7 cellular contexts compared by ENCODE assay signal in the genomic region with DNA sequence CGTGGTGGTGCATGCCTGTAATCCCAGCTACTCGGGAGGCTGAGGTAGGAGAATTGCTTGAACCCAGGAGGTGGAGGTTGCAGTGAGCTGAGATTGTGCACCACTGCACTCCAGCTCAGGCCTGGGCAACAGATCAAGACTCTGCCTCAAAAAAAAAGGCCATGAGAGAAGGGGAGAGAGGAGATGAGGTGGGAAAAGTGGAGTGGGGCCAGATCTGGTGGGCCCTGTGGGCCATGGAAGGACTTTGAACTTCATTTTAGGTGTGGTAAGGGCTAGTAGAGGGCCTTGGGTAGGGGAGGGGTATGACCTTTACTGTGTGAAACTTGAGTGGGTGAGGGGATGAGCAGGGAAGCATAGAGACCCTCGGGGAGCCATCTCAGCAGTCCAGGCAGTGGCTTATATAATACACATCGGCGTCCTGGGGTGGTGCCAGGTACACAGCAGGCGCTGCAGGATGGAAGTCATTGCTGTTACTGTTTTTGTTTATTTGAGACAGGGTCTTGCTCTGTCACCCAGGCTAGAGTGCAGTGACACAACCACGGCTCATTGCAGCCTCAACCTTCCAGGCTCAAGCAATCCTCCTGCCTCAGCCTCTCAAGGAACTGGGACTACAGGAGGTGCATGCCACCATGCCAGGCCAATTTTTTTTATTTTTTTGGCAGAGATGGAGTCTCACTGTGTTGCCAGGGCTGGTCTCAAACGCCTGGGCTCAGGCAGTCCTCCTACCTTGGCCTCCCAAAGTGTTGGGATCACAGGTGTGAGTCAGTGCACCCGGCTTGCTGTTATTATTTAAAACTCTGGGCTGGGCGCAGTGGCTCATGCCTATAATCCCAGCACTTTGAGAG. TPM values are rescaled to one million over a fixed set of nuclear protein-coding genes. Genes with fewer than 3 reads are reported as not detected.
DNase-seq lines count a peak whose midpoint lies in the region; ATAC-seq and TF ChIP-seq lines count a peak whose summit lies in the region.
"Not testable (repeated sequence)": the region's sequence is repeated elsewhere in the genome, so short reads cannot be mapped to it uniquely, and the experiment has no call there.

No MANE protein-coding gene starts in this region.

- H3K27ac ChIP-seq in HEK293 (ENCODE audit: extremely low read depth, low read depth, low read length); endodermal cell (ENCODE audit: low read depth, low read length): not testable (repeated sequence)

- CTCF ChIA-PET in HEK293 (lab: Yijun Ruan, JAX) = interaction anchor here (0.6 to 1.0 kb wide), 4 partner anchors 45 to 607 kb away, joined by 3 to 4 read pairs (median 4); no protein-coding TSS in a partner anchor
- CTCF ChIA-PET in activated CD4-positive, alpha-beta T cell treated with anti-CD3 and anti-CD28 coated beads for 36 hours (lab: Charles Lee) = not testable (repeated sequence)

- not testable (repeated sequence) for H3K27me3 Mint-ChIP-seq in activated CD4-positive, alpha-beta T cell treated with anti-CD3 and anti-CD28 coated beads for 36 hours; activated naive CD8-positive, alpha-beta T cell; endodermal cell (ENCODE audit: insufficient read depth); neural crest cell (ENCODE audit: low read depth); type B pancreatic cell

- TF ChIP-seq CTCF in HEK293 (tag by site-specific recombination; IDR thresholded peaks at IDR 0.05); endodermal cell (conservative IDR thresholded peaks at IDR 0.05); neural crest cell (conservative IDR thresholded peaks at IDR 0.05); type B pancreatic cell (conservative IDR thresholded peaks at IDR 0.05): not testable (repeated sequence)

- POLR2A ChIA-PET in HEK293 (lab: Yijun Ruan, JAX) = interaction anchor here (1.1 kb wide), 1 partner anchor 11 kb away, joined by 9 read pairs; no protein-coding TSS in a partner anchor
- POLR2A ChIA-PET in activated CD4-positive, alpha-beta T cell treated with anti-CD3 and anti-CD28 coated beads for 36 hours (lab: Charles Lee) = interaction anchor here (0.6 to 1.9 kb wide), 2 partner anchors 20 to 94 kb away, joined by 3 to 4 read pairs; no protein-coding TSS in a partner anchor

- ATAC-seq in activated CD4-positive, alpha-beta T cell treated with anti-CD3 and anti-CD28 coated beads for 36 hours = not testable (repeated sequence)

- H3K27me3 ChIP-seq in endodermal cell (ENCODE audit: control insufficient read depth, insufficient read depth, low read length, poor library complexity, severe bottlenecking) = not testable (repeated sequence)

- not testable (repeated sequence) for H3K4me3 Mint-ChIP-seq in activated CD4-positive, alpha-beta T cell treated with anti-CD3 and anti-CD28 coated beads for 36 hours; endodermal cell
- peak overlapping the region; percentile 21 for H3K4me3 Mint-ChIP-seq in activated naive CD8-positive, alpha-beta T cell
- H3K4me3 Mint-ChIP-seq in neural crest cell (peak overlapping the region; percentile 77), type B pancreatic cell (peak overlapping the region; percentile 50)

- H3K36me3 Mint-ChIP-seq in activated CD4-positive, alpha-beta T cell treated with anti-CD3 and anti-CD28 coated beads for 36 hours (ENCODE audit: low read depth); activated naive CD8-positive, alpha-beta T cell; endodermal cell (ENCODE audit: low read depth); neural crest cell (ENCODE audit: low read depth); type B pancreatic cell: not testable (repeated sequence)

- H3K9me3 ChIP-seq in HEK293 (ENCODE audit: control insufficient read depth, insufficient read depth, low read depth, low read length); endodermal cell (ENCODE audit: control insufficient read depth, low read length): not testable (repeated sequence)

- WGBS in endodermal cell (ENCODE audit: insufficient coverage in 1 of 2, insufficient read length in 1 of 2), 2 experiments = 85 to 87% methylated on average over 8 to 10 of the region's 10 CpGs

- not testable (repeated sequence) for H3K9me3 Mint-ChIP-seq in activated CD4-positive, alpha-beta T cell treated with anti-CD3 and anti-CD28 coated beads for 36 hours (ENCODE audit: low read depth); activated naive CD8-positive, alpha-beta T cell (ENCODE audit: low read depth); endodermal cell; neural crest cell; type B pancreatic cell

- not testable (repeated sequence) for DNase-seq in activated CD4-positive, alpha-beta T cell treated with anti-CD3 and anti-CD28 coated beads for 36 hours; endodermal cell; neural crest cell (ENCODE audit: low read depth, low spot score); type B pancreatic cell (ENCODE audit: extremely low spot score, unreplicated experiment)
- DNase-seq in mesenteric fat pad (ENCODE audit: low spot score) = peak; percentile 49

- H3K27ac Mint-ChIP-seq in activated CD4-positive, alpha-beta T cell treated with anti-CD3 and anti-CD28 coated beads for 36 hours = peak overlapping the region; percentile 1
- not testable (repeated sequence) for H3K27ac Mint-ChIP-seq in activated naive CD8-positive, alpha-beta T cell; neural crest cell (ENCODE audit: unreplicated experiment); type B pancreatic cell
- peak overlapping the region; percentile 33 for H3K27ac Mint-ChIP-seq in endodermal cell

- H3K4me1 ChIP-seq in HEK293 (ENCODE audit: control insufficient read depth, insufficient read depth, low read length); endodermal cell (ENCODE audit: control insufficient read depth, insufficient read depth, low read length): not testable (repeated sequence)

- not testable (repeated sequence) for H3K36me3 ChIP-seq in HEK293 (ENCODE audit: control insufficient read depth in 2 of 2, insufficient read depth in 1 of 2, low read length in 2 of 2); endodermal cell (ENCODE audit: control insufficient read depth, insufficient read depth, low read length)

- not testable (repeated sequence) for H3K9ac ChIP-seq in endodermal cell (ENCODE audit: extremely low read depth, low read length, poor library complexity, severe bottlenecking)

- intact Hi-C loops in activated CD4-positive, alpha-beta T cell treated with anti-CD3 and anti-CD28 coated beads for 36 hours (cut with DNase I, micrococcal nuclease) = not testable (repeated sequence)

- not testable (repeated sequence) for H3K4me3 ChIP-seq in HEK293 (ENCODE audit: low read depth, low read length); endodermal cell (ENCODE audit: low read length)

- peaks cover 34% of the 10 kb centered on the region for H3K4me1 Mint-ChIP-seq in activated CD4-positive, alpha-beta T cell treated with anti-CD3 and anti-CD28 coated beads for 36 hours
- H3K4me1 Mint-ChIP-seq in activated naive CD8-positive, alpha-beta T cell (ENCODE audit: low read depth) = peaks cover 44% of the 10 kb centered on the region
- H3K4me1 Mint-ChIP-seq in endodermal cell; type B pancreatic cell (ENCODE audit: unreplicated experiment): not testable (repeated sequence)
- peaks cover 28% of the 10 kb centered on the region for H3K4me1 Mint-ChIP-seq in neural crest cell

TF ChIP-seq in HEK293, 187 proteins besides CTCF, POLR2A, EP300 and RAD21:
- TF ChIP-seq ZNF121 (tag by site-specific recombination; IDR thresholded peaks at IDR 0.05) = peak; percentile 58; the same call in 1 of the 2 replicates
TF ChIP-seq in HEK293: peak in this region for 1; not testable (repeated sequence) for 186.

RNA-seq across cellular contexts. Expression of a gene that starts 5.5 kb away (rescaled TPM):
- 10 to 100 TPM; 18.4 to 25.7 TPM for total RNA-seq in activated CD4-positive, alpha-beta T cell treated with anti-CD3 and anti-CD28 coated beads for 36 hours
- total RNA-seq in endodermal cell (10 to 100 TPM; 58.4 to 61.8 TPM), mesenteric fat pad (14.4 TPM), neural crest cell (52.6 and 54.1 TPM in 2 replicates), type B pancreatic cell (ENCODE audit: low replicate concordance) (23.5 and 40.1 TPM in 2 replicates)
- 38.9 TPM for polyA plus RNA-seq in endodermal cell (2013, experiment 1 of 2)
- polyA plus RNA-seq in endodermal cell (2013, experiment 2 of 2) = 33.9 TPM

RNA-seq across cellular contexts. Expression of a gene that starts 20.5 kb away (rescaled TPM):
- total RNA-seq in activated CD4-positive, alpha-beta T cell treated with anti-CD3 and anti-CD28 coated beads for 36 hours = 1,000 to 10,000 TPM; 1,573 to 2,291 TPM
- total RNA-seq in endodermal cell (1,000 to 10,000 TPM; 2,483 to 3,611 TPM), mesenteric fat pad (6,165 TPM), neural crest cell (2,478 and 3,042 TPM in 2 replicates), type B pancreatic cell (ENCODE audit: low replicate concordance) (2,993 and 3,564 TPM in 2 replicates)
- 11,872 TPM for polyA plus RNA-seq in endodermal cell (2013, experiment 1 of 2)
- 14,577 TPM for polyA plus RNA-seq in endodermal cell (2013, experiment 2 of 2)
